In genomic region chr1:3900969-3901529, GRCh38 we compare ENCODE assay signal across 8 cellular contexts. TPM values are rescaled to one million over a fixed set of nuclear protein-coding genes. Genes with fewer than 3 reads are reported as not detected.
DNase-seq lines count a peak whose midpoint lies in the region; ATAC-seq and TF ChIP-seq lines count a peak whose summit lies in the region.

No MANE protein-coding gene starts in this region.

- H3K4me3 ChIP-seq in dorsolateral prefrontal cortex (peak overlapping the region; percentile 72 to 100 (median 96)), right lobe of liver (peak overlapping the region; percentile 88 to 99 (median 97))

- no peaks in the 10 kb centered on the region for H3K27me3 Mint-ChIP-seq in activated CD4-positive, alpha-beta memory T cell treated with anti-CD3 and anti-CD28 coated beads, Interleukin-2, amount 10 ng/mL, durations not matched to agents 7 days and 5 days

- no peaks in the 10 kb centered on the region for H3K27me3 ChIP-seq in dorsolateral prefrontal cortex
- no peaks in the 10 kb centered on the region for H3K27me3 ChIP-seq in right lobe of liver

- peak; percentile 24 for TF ChIP-seq POLR2A in right lobe of liver (IDR thresholded peaks at IDR 0.05)

- peak; percentile 98 for DNase-seq in Ammon's horn (ENCODE audit: low spot score)
- peak; percentile 91 for DNase-seq in NCI-H748 (lab: John Stamatoyannopoulos, UW; ENCODE audit: unreplicated experiment)
- DNase-seq in activated CD4-positive, alpha-beta memory T cell treated with anti-CD3 and anti-CD28 coated beads, Interleukin-2, amount 10 ng/mL, durations not matched to agents 7 days and 5 days = peak; percentile 92
- peak; percentile 94 to 98 (median 96) for DNase-seq in dorsolateral prefrontal cortex
- peak; percentile 99 for DNase-seq in right lobe of liver
- DNase-seq in stimulated activated CD4-positive, alpha-beta T cell treated with anti-CD3 and anti-CD28 coated beads, Interleukin-4, amount 100 ng/mL, for 24 hours = peak; percentile 89

- H3K4me3 Mint-ChIP-seq in activated CD4-positive, alpha-beta memory T cell treated with anti-CD3 and anti-CD28 coated beads, Interleukin-2, amount 10 ng/mL, durations not matched to agents 7 days and 5 days = peak overlapping the region; percentile 94

- peaks cover 15% of the 10 kb centered on the region for H3K36me3 Mint-ChIP-seq in activated CD4-positive, alpha-beta memory T cell treated with anti-CD3 and anti-CD28 coated beads, Interleukin-2, amount 10 ng/mL, durations not matched to agents 7 days and 5 days (ENCODE audit: low read depth)

- H3K4me1 ChIP-seq in right lobe of liver = peaks cover 0 to 32% (median 17%) of the 10 kb centered on the region in 4 donors

- intact Hi-C loops in dorsolateral prefrontal cortex (cut with DNase I) (loop anchor here (2.0 to 10.0 kb wide), 3 partner anchors 42 to 754 kb away; partner anchors contain the start of gene AJAP1 (in 1 of the 2)), right lobe of liver (cut with DNase I) (no loop called here)

- peak; percentile 55 for ATAC-seq in GM19035 (IDR thresholded peaks at IDR 0.05; ENCODE audit: unreplicated experiment)
- peak; percentile 64 for ATAC-seq in HG03354 (IDR thresholded peaks at IDR 0.05; ENCODE audit: poor library complexity, severe bottlenecking, unreplicated experiment)
- ATAC-seq in right lobe of liver = peak; percentile 81 to 89 (median 84)

- peaks cover 54% of the 10 kb centered on the region for H3K4me1 Mint-ChIP-seq in activated CD4-positive, alpha-beta memory T cell treated with anti-CD3 and anti-CD28 coated beads, Interleukin-2, amount 10 ng/mL, durations not matched to agents 7 days and 5 days

- H3K36me3 ChIP-seq in right lobe of liver = no peaks in the 10 kb centered on the region

- H3K27ac Mint-ChIP-seq in activated CD4-positive, alpha-beta memory T cell treated with anti-CD3 and anti-CD28 coated beads, Interleukin-2, amount 10 ng/mL, durations not matched to agents 7 days and 5 days = peak overlapping the region; percentile 99

- CTCF ChIA-PET in activated CD4-positive, alpha-beta memory T cell treated with anti-CD3 and anti-CD28 coated beads, Interleukin-2, amount 10 ng/mL, durations not matched to agents 7 days and 5 days (lab: Charles Lee) = interaction anchor here (1.1 to 2.8 kb wide), 4 partner anchors 10 to 281 kb away, joined by 3 to 9 read pairs (median 4); partner anchors contain the start of genes CEP104 and DFFB

- WGBS in right lobe of liver (ENCODE audit: insufficient coverage, low coverage, low lambda C conversion rate, missing lambda C conversion rate) = 0% methylated on average over 12 of the region's 51 CpGs

- TF ChIP-seq CTCF in dorsolateral prefrontal cortex (IDR thresholded peaks at IDR 0.05 in 54 of 56, conservative IDR thresholded peaks at IDR 0.05 in 2 of 56; ENCODE audit: low read depth in 1 of 56, partially characterized antibody in 56 of 56) = peak in 10 of 56 donors; percentile 4 to 40 (median 12)
- no peak for TF ChIP-seq CTCF in right lobe of liver (IDR thresholded peaks at IDR 0.05)

- H3K27ac ChIP-seq in dorsolateral prefrontal cortex = peak overlapping the region; percentile 93 to 100 (median 99)
- H3K27ac ChIP-seq in right lobe of liver = peak overlapping the region; percentile 94 to 99 (median 95)

- H3K9me3 ChIP-seq in right lobe of liver = no peaks in the 10 kb centered on the region

- POLR2A ChIA-PET in activated CD4-positive, alpha-beta memory T cell treated with anti-CD3 and anti-CD28 coated beads, Interleukin-2, amount 10 ng/mL, durations not matched to agents 7 days and 5 days (lab: Charles Lee) = interaction anchor here (1.2 to 3.2 kb wide), 5 partner anchors 10 to 105 kb away, joined by 5 to 21 read pairs (median 12); partner anchors contain the start of genes CEP104, DFFB and LRRC47

- H3K9me3 Mint-ChIP-seq in activated CD4-positive, alpha-beta memory T cell treated with anti-CD3 and anti-CD28 coated beads, Interleukin-2, amount 10 ng/mL, durations not matched to agents 7 days and 5 days = peaks cover 6% of the 10 kb centered on the region

RNA-seq across cellular contexts. Expression of gene C1orf174, which starts 1.0 kb away (rescaled TPM):
- total RNA-seq in activated CD4-positive, alpha-beta memory T cell treated with anti-CD3 and anti-CD28 coated beads, Interleukin-2, amount 10 ng/mL, durations not matched to agents 7 days and 5 days = 10 to 100 TPM; 24.1 to 25.5 TPM
- 10 to 100 TPM in 118 of 120 experiments, 1 to 10 TPM in 2; 8.6 to 24.2 (median 15.2) TPM for total RNA-seq in dorsolateral prefrontal cortex
- 10 to 100 TPM in 5 of 6 experiments, 1 to 10 TPM in 1; 9.7 to 20.9 (median 11.1) TPM for total RNA-seq in right lobe of liver

RNA-seq across cellular contexts. Expression of gene DFFB, which starts 43.8 kb away (rescaled TPM):
- 1 to 10 TPM; 9.0 to 9.5 TPM for total RNA-seq in activated CD4-positive, alpha-beta memory T cell treated with anti-CD3 and anti-CD28 coated beads, Interleukin-2, amount 10 ng/mL, durations not matched to agents 7 days and 5 days
- total RNA-seq in dorsolateral prefrontal cortex (10 to 100 TPM in 117 of 120 experiments, 1 to 10 TPM in 3; 6.3 to 27.1 (median 16.6) TPM), right lobe of liver (1 to 10 TPM; 2.0 to 3.5 (median 2.9) TPM)

RNA-seq across cellular contexts. Expression of gene CEP104, which starts 44.0 kb away (rescaled TPM):
- 10 to 100 TPM; 43.0 to 46.0 TPM for total RNA-seq in activated CD4-positive, alpha-beta memory T cell treated with anti-CD3 and anti-CD28 coated beads, Interleukin-2, amount 10 ng/mL, durations not matched to agents 7 days and 5 days
- total RNA-seq in dorsolateral prefrontal cortex (10 to 100 TPM; 37.8 to 83.4 (median 59.1) TPM), right lobe of liver (10 to 100 TPM; 16.7 to 36.4 (median 26.6) TPM)

Comparison
In these comparisons a context has a peak if more than half of its experiments do, and no peak if none do; other contexts are left out.
1. Peak in every context shown above with its lines: DNase-seq, ATAC-seq, H3K4me3 ChIP-seq and H3K27ac ChIP-seq.
2. intact Hi-C loops: an anchor here in dorsolateral prefrontal cortex (2.0 to 10.0 kb wide); none called in right lobe of liver.